9 cellular contexts compared by ENCODE assay signal in genomic region chr7:117458977-117459583, GRCh38. TPM values are rescaled to one million over a fixed set of nuclear protein-coding genes. Genes with fewer than 3 reads are reported as not detected.
DNase-seq lines count a peak whose midpoint lies in the region; ATAC-seq and TF ChIP-seq lines count a peak whose summit lies in the region.
"Had no signal": no experiment of that assay in that cellular context is flagged by ENCODE, and none has a peak within 500 bp of the region (broad histone marks: within the 10 kb centered on the region; RNA-seq: fewer than 3 reads in every experiment).

No MANE protein-coding gene starts in this region.

- H3K4me3 ChIP-seq in adrenal gland (no peak overlapping the region), left lung (no peak overlapping the region)

- no peaks in the 10 kb centered on the region for H3K9me3 ChIP-seq in adrenal gland (replicated peaks in 1 of 3)
- H3K9me3 ChIP-seq in left lung: no peaks in the 10 kb centered on the region

- no peak for TF ChIP-seq POLR2A in adrenal gland (IDR thresholded peaks at IDR 0.05)

- TF ChIP-seq CTCF in adrenal gland (IDR thresholded peaks at IDR 0.05) (peak; percentile 28 to 62 (median 37)), left lung (IDR thresholded peaks at IDR 0.05) (peak in 1 of 2 donors; percentile 40)

- intact Hi-C loops in adrenal gland (cut with DNase I): loop anchor here in 1 of 2 donors (10.0 kb wide), 1 partner anchor 256 kb away; no protein-coding TSS in a partner anchor
- intact Hi-C loops in left lung (cut with DNase I): no loop called here

- H3K27ac ChIP-seq in adrenal gland: no peak overlapping the region
- no peak overlapping the region for H3K27ac ChIP-seq in left lung

- ATAC-seq in left lung: peak; percentile 61

- H3K4me1 ChIP-seq in adrenal gland (replicated peaks in 1 of 2): no peaks in the 10 kb centered on the region
- no peaks in the 10 kb centered on the region for H3K4me1 ChIP-seq in left lung

- DNase-seq in NCI-H2171 treated with DMSO at 0.1 percent for 48 hours (lab: John Stamatoyannopoulos, UW) (peak; percentile 11), NCI-H2171 (lab: John Stamatoyannopoulos, UW) (no peak), LoVo (ENCODE audit: low spot score) (peak; percentile 69), adrenal gland (no peak), left lung (no peak), 8988T (no peak), hypothalamus (lab: John Stamatoyannopoulos, UW) (no peak)
- no peak for DNase-seq in stimulated activated CD4-positive, alpha-beta T cell treated with anti-CD3 and anti-CD28 coated beads, Interleukin-15, amount 100 ng/mL, for 24 hours

- H3K27me3 ChIP-seq in adrenal gland (no peaks in the 10 kb centered on the region), left lung (no peaks in the 10 kb centered on the region)

- no peaks in the 10 kb centered on the region for H3K36me3 ChIP-seq in adrenal gland (replicated peaks in 1 of 2)
- no peaks in the 10 kb centered on the region for H3K36me3 ChIP-seq in left lung

- 30 to 34% (median 30%) methylated on average over 3 of the region's 3 CpGs for WGBS in adrenal gland, 4 donors

RNA-seq across cellular contexts. Expression of gene CFTR, which starts 20.7 kb away (rescaled TPM):
- under 1 TPM in 2 of 8 donors, not detected in 6; 0.08 to 0.22 TPM for total RNA-seq in adrenal gland
- under 1 TPM in 1 of 3 donors, not detected in 2; 0.07 TPM for polyA plus RNA-seq in adrenal gland
- 10 to 100 TPM; 15.4 to 20.3 TPM for total RNA-seq in left lung
- total RNA-seq: CD4-positive, CD25-positive, alpha-beta regulatory T cell had no signal
- polyA plus RNA-seq: CD4-positive, CD25-positive, alpha-beta regulatory T cell had no signal

RNA-seq across cellular contexts. Expression of gene ASZ1, which starts 31.8 kb away (rescaled TPM):
- total RNA-seq in adrenal gland: not detected
- polyA plus RNA-seq in adrenal gland: not detected
- under 1 TPM in 1 of 2 donors, not detected in 1; 0.39 TPM for total RNA-seq in left lung
- total RNA-seq: CD4-positive, CD25-positive, alpha-beta regulatory T cell had no signal
- polyA plus RNA-seq: CD4-positive, CD25-positive, alpha-beta regulatory T cell had no signal

Comparison
In these comparisons a context has a peak if more than half of its experiments do, and no peak if none do; other contexts are left out.
1. DNase-seq: peak in NCI-H2171 treated with DMSO at 0.1 percent for 48 hours (single experiment) and LoVo (single experiment); none in NCI-H2171 (single experiment), adrenal gland (0 of 7), left lung (0 of 2), 8988T (single experiment), hypothalamus (0 of 51) and stimulated activated CD4-positive, alpha-beta T cell treated with anti-CD3 and anti-CD28 coated beads, Interleukin-15, amount 100 ng/mL, for 24 hours (single experiment).
2. RNA of gene CFTR, which starts 20.7 kb away (total RNA-seq): 15.4 to 20.3 TPM in left lung; 0.08 to 0.22 TPM in adrenal gland; every median in the first group is over 10 times any median in the second.